In the genomic region with DNA sequence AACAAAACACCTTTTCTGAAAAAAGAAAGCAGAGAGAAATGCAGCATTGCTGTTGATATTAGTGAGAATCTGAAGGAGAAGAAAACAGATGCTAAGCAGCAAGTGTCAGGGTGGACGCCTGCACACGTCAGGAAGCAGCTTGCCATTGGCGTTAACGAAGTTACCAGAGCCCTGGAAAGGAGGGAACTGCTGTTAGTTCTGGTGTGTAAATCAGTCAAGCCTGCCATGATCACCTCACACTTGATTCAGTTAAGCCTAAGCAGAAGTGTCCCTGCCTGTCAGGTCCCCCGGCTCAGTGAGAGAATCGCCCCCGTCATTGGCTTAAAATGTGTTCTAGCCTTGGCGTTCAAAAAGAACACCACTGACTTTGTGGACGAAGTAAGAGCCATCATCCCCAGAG, we compare ENCODE assay signal across 18 cellular contexts. TPM values are rescaled to one million over a fixed set of nuclear protein-coding genes. Genes with fewer than 3 reads are reported as not detected.
"Had no signal": no experiment of that assay in that cellular context is flagged by ENCODE, and none has a peak within 500 bp of the region (broad histone marks: within the 10 kb centered on the region; RNA-seq: fewer than 3 reads in every experiment).

No MANE protein-coding gene starts in this region.

- ATAC-seq: natural killer cell, SK-N-SH treated with all-trans-retinoic acid at 6 μM for 48 hours had no signal

- H3K9me3 Mint-ChIP-seq: memory B cell, natural killer cell had no signal

- H3K27ac ChIP-seq: adrenal gland, esophagus muscularis mucosa, left ventricle myocardium inferior had no signal

- H3K27me3 Mint-ChIP-seq: memory B cell had no signal

- H3K4me3 Mint-ChIP-seq: memory B cell, natural killer cell had no signal

- DNase-seq: activated CD4-positive, CD25-positive, alpha-beta regulatory T cell treated with anti-CD3 and anti-CD28 coated beads, Interleukin-2, amount 50 U/mL, for 72 hours; activated naive CD4-positive, alpha-beta T cell treated with Interleukin-2 at 50 U/mL for 16 hours; activated T-cell treated with anti-CD3 and anti-CD28 coated beads, Interleukin-2, amount 50 U/mL, for 48 hours; caudate nucleus; hypothalamus; kidney; left ventricle myocardium inferior; natural killer cell; retina; SHP77; stimulated activated naive CD4-positive, alpha-beta T cell; T-helper 1 cell had no signal

- H3K27ac Mint-ChIP-seq: memory B cell had no signal

RNA-seq across cellular contexts. Expression of a gene that starts 14.9 kb away (rescaled TPM):
- total RNA-seq: left ventricle myocardium inferior had no signal

RNA-seq across cellular contexts. Expression of a gene that starts 59.8 kb away (rescaled TPM):
- total RNA-seq: left ventricle myocardium inferior, mucosa of gallbladder, natural killer cell, ureter had no signal
